ENCODE assay signal across 26 cellular contexts in genomic region chr11:112856133-112856532, GRCh38.
DNase-seq lines count a peak whose midpoint lies in the region; ATAC-seq and TF ChIP-seq lines count a peak whose summit lies in the region.
"Had no signal": no experiment of that assay in that cellular context is flagged by ENCODE, and none has a peak within 500 bp of the region (broad histone marks: within the 10 kb centered on the region; RNA-seq: fewer than 3 reads in every experiment).

No MANE protein-coding gene starts in this region.

- intact Hi-C loops in activated naive CD4-positive, alpha-beta T cell treated with anti-CD3 and anti-CD28 coated beads for 36 hours (cut with micrococcal nuclease), result no loop called here
- intact Hi-C loops in mammary epithelial cell (cut with micrococcal nuclease) (no loop called here), breast epithelium (cut with DNase I; ENCODE audit: low total_unique reads) (no loop called here), esophagus muscularis mucosa (cut with DNase I) (no loop called here)

- H3K27ac Mint-ChIP-seq in activated naive CD4-positive, alpha-beta T cell treated with anti-CD3 and anti-CD28 coated beads, Interleukin-2, amount 10 ng/mL, durations not matched to agents 7 days and 5 days, result peak overlapping the region; percentile 12
- no peak overlapping the region for H3K27ac Mint-ChIP-seq in activated naive CD4-positive, alpha-beta T cell treated with anti-CD3 and anti-CD28 coated beads for 36 hours
- H3K27ac Mint-ChIP-seq: CD4-positive, alpha-beta memory T cell; CD4-positive, CD25-positive, alpha-beta regulatory T cell; CD8-positive, alpha-beta memory T cell had no signal

- no peak overlapping the region for H3K27ac ChIP-seq in mammary epithelial cell (ENCODE audit: insufficient read depth, low read depth, low read length)
- H3K27ac ChIP-seq in breast epithelium, result no peak overlapping the region
- H3K27ac ChIP-seq in esophagus muscularis mucosa (replicated peaks in 1 of 4), result no peak overlapping the region
- H3K27ac ChIP-seq: BLaER1 had no signal

- no TSS peak for BruUV-seq in mammary epithelial cell (replicated peaks; lab: Mats Ljungman, UMichigan)

- DNase-seq in activated naive CD4-positive, alpha-beta T cell treated with anti-CD3 and anti-CD28 coated beads, Interleukin-2, amount 10 ng/mL, durations not matched to agents 7 days and 5 days, result no peak
- no peak for DNase-seq in activated naive CD4-positive, alpha-beta T cell treated with anti-CD3 and anti-CD28 coated beads for 36 hours
- DNase-seq in mammary epithelial cell (no peak), breast epithelium (ENCODE audit: low spot score in 2 of 2) (no peak), ecto neural progenitor cell (ENCODE audit: low spot score) (peak; percentile 15), esophagus muscularis mucosa (ENCODE audit: extremely low spot score) (peak; percentile 55), hippocampal formation (lab: John Stamatoyannopoulos, UW) (no peak)
- DNase-seq: 8988T; ACHN; BE2C; C1 segment of cervical spinal cord; CD4-positive, alpha-beta memory T cell; CD4-positive, CD25-positive, alpha-beta regulatory T cell; CD8-positive, alpha-beta memory T cell; COR-L47; DMS 273 treated with DMSO at 0.1 percent for 48 hours; DMS153; DMS53; DMS79; DND-41; EL; GDM1 had no signal

- TF ChIP-seq EP300 in esophagus muscularis mucosa (IDR thresholded peaks at IDR 0.05), result no peak

- no peaks in the 10 kb centered on the region for H4K20me1 ChIP-seq in mammary epithelial cell (ENCODE audit: insufficient read depth, low read length)
- H4K20me1 ChIP-seq: BLaER1 had no signal

- no peak overlapping the region for H3K4me3 Mint-ChIP-seq in activated naive CD4-positive, alpha-beta T cell treated with anti-CD3 and anti-CD28 coated beads, Interleukin-2, amount 10 ng/mL, durations not matched to agents 7 days and 5 days
- no peak overlapping the region for H3K4me3 Mint-ChIP-seq in activated naive CD4-positive, alpha-beta T cell treated with anti-CD3 and anti-CD28 coated beads for 36 hours
- H3K4me3 Mint-ChIP-seq: CD14-positive monocyte; CD4-positive, alpha-beta memory T cell; CD4-positive, CD25-positive, alpha-beta regulatory T cell; CD8-positive, alpha-beta memory T cell had no signal

- TF ChIP-seq CTCF in mammary epithelial cell (conservative IDR thresholded peaks at IDR 0.05 in 1 of 2, IDR thresholded peaks at IDR 0.05 in 1 of 2; ENCODE audit: extremely low read depth in 1 of 2, insufficient read depth in 1 of 2, low read depth in 1 of 2, low read length in 2 of 2) (no peak), breast epithelium (IDR thresholded peaks at IDR 0.05) (no peak), esophagus muscularis mucosa (IDR thresholded peaks at IDR 0.05) (no peak)

- WGBS in mammary epithelial cell (ENCODE audit: low coverage, missing lambda C conversion rate), result 69% methylated on average over 2 of the region's 4 CpGs
- 77% methylated on average over 4 of the region's 4 CpGs for WGBS in esophagus muscularis mucosa

- peaks cover 7% of the 10 kb centered on the region for H3K27me3 Mint-ChIP-seq in activated naive CD4-positive, alpha-beta T cell treated with anti-CD3 and anti-CD28 coated beads, Interleukin-2, amount 10 ng/mL, durations not matched to agents 7 days and 5 days
- H3K27me3 Mint-ChIP-seq in activated naive CD4-positive, alpha-beta T cell treated with anti-CD3 and anti-CD28 coated beads for 36 hours (ENCODE audit: low read depth), result peaks cover 15% of the 10 kb centered on the region

- CTCF ChIA-PET in activated naive CD4-positive, alpha-beta T cell treated with anti-CD3 and anti-CD28 coated beads, Interleukin-2, amount 10 ng/mL, durations not matched to agents 7 days and 5 days (lab: Charles Lee), result no interaction called here
- CTCF ChIA-PET in activated naive CD4-positive, alpha-beta T cell treated with anti-CD3 and anti-CD28 coated beads for 36 hours (lab: Charles Lee), result no interaction called here
- CTCF ChIA-PET in mammary epithelial cell (lab: Charles Lee; ENCODE audit: low non-redundant PET), result no interaction called here

- H3K9me3 ChIP-seq in mammary epithelial cell (replicated peaks; ENCODE audit: insufficient read depth, low read length) (peaks cover 3% of the 10 kb centered on the region), breast epithelium (peaks cover 0 to 3% of the 10 kb centered on the region in 2 donors), esophagus muscularis mucosa (peaks cover 0 to 9% (median 7%) of the 10 kb centered on the region in 4 donors)
- H3K9me3 ChIP-seq: BE2C had no signal

- no peak overlapping the region for H3K4me3 ChIP-seq in mammary epithelial cell (replicated peaks in 1 of 3; ENCODE audit: insufficient read depth in 1 of 3, low read depth in 2 of 3, low read length in 3 of 3)
- no peak overlapping the region for H3K4me3 ChIP-seq in breast epithelium
- no peak overlapping the region for H3K4me3 ChIP-seq in esophagus muscularis mucosa
- H3K4me3 ChIP-seq: BLaER1, GM12878 had no signal

- peaks cover 25% of the 10 kb centered on the region for H3K4me1 ChIP-seq in mammary epithelial cell (ENCODE audit: insufficient read depth, low read length)
- no peaks in the 10 kb centered on the region for H3K4me1 ChIP-seq in breast epithelium
- peaks cover 0 to 5% (median 0%) of the 10 kb centered on the region in 4 donors for H3K4me1 ChIP-seq in esophagus muscularis mucosa
- H3K4me1 ChIP-seq: BLaER1 had no signal

- TF ChIP-seq POLR2A in breast epithelium (IDR thresholded peaks at IDR 0.05), result no peak
- no peak for TF ChIP-seq POLR2A in esophagus muscularis mucosa (IDR thresholded peaks at IDR 0.05; ENCODE audit: low read depth)

- in situ Hi-C loops in mammary epithelial cell (cut with MboI; ENCODE audit: low sequenced_read_pairs in 2 of 2), result no loop called here

- ATAC-seq in GM19455 (IDR thresholded peaks at IDR 0.05; ENCODE audit: unreplicated experiment), result no peak
- ATAC-seq: GM12878 had no signal

- H3K9ac ChIP-seq in mammary epithelial cell (ENCODE audit: insufficient read depth, low read length), result no peak overlapping the region
- H3K9ac ChIP-seq: BLaER1 had no signal

- H3K36me3 Mint-ChIP-seq in activated naive CD4-positive, alpha-beta T cell treated with anti-CD3 and anti-CD28 coated beads, Interleukin-2, amount 10 ng/mL, durations not matched to agents 7 days and 5 days, result no peaks in the 10 kb centered on the region
- H3K36me3 Mint-ChIP-seq in activated naive CD4-positive, alpha-beta T cell treated with anti-CD3 and anti-CD28 coated beads for 36 hours (ENCODE audit: low read depth), result no peaks in the 10 kb centered on the region
- H3K36me3 Mint-ChIP-seq: CD14-positive monocyte; CD4-positive, CD25-positive, alpha-beta regulatory T cell had no signal

- H3K27me3 ChIP-seq in mammary epithelial cell (ENCODE audit: insufficient read depth, low read length) (no peaks in the 10 kb centered on the region), breast epithelium (no peaks in the 10 kb centered on the region), esophagus muscularis mucosa (no peaks in the 10 kb centered on the region)
- H3K27me3 ChIP-seq: BE2C, BLaER1 had no signal

- H3K79me2 ChIP-seq in mammary epithelial cell (ENCODE audit: insufficient read depth, low read length), result no peaks in the 10 kb centered on the region

- no peak overlapping the region for H2AFZ ChIP-seq in mammary epithelial cell (ENCODE audit: low read depth, low read length)

- H3K9me3 Mint-ChIP-seq in activated naive CD4-positive, alpha-beta T cell treated with anti-CD3 and anti-CD28 coated beads, Interleukin-2, amount 10 ng/mL, durations not matched to agents 7 days and 5 days, result peaks cover 7% of the 10 kb centered on the region
- peaks cover 5% of the 10 kb centered on the region for H3K9me3 Mint-ChIP-seq in activated naive CD4-positive, alpha-beta T cell treated with anti-CD3 and anti-CD28 coated beads for 36 hours

- H3K4me1 Mint-ChIP-seq in activated naive CD4-positive, alpha-beta T cell treated with anti-CD3 and anti-CD28 coated beads, Interleukin-2, amount 10 ng/mL, durations not matched to agents 7 days and 5 days, result no peaks in the 10 kb centered on the region
- H3K4me1 Mint-ChIP-seq in activated naive CD4-positive, alpha-beta T cell treated with anti-CD3 and anti-CD28 coated beads for 36 hours (ENCODE audit: low read depth), result no peaks in the 10 kb centered on the region
- H3K4me1 Mint-ChIP-seq: CD14-positive monocyte; CD4-positive, alpha-beta memory T cell; CD4-positive, CD25-positive, alpha-beta regulatory T cell; CD8-positive, alpha-beta memory T cell had no signal

- H3K36me3 ChIP-seq in mammary epithelial cell (ENCODE audit: insufficient read depth, low read length) (no peaks in the 10 kb centered on the region), breast epithelium (no peaks in the 10 kb centered on the region), esophagus muscularis mucosa (no peaks in the 10 kb centered on the region)
- H3K36me3 ChIP-seq: BE2C, BLaER1 had no signal

- dilution Hi-C loops in mammary epithelial cell (cut with HindIII; ENCODE audit: low sequenced_read_pairs), result no loop called here

- H3K4me2 ChIP-seq in mammary epithelial cell (ENCODE audit: insufficient read depth, low read depth, low read length), result peak overlapping the region; percentile 14
- H3K4me2 ChIP-seq: BLaER1 had no signal

Comparison
In these comparisons a context has a peak if more than half of its experiments do, and no peak if none do; other contexts are left out.
1. DNase-seq: peak in ecto neural progenitor cell (single experiment) and esophagus muscularis mucosa (single experiment); none in activated naive CD4-positive, alpha-beta T cell treated with anti-CD3 and anti-CD28 coated beads, Interleukin-2, amount 10 ng/mL, durations not matched to agents 7 days and 5 days (single experiment), activated naive CD4-positive, alpha-beta T cell treated with anti-CD3 and anti-CD28 coated beads for 36 hours (single experiment), mammary epithelial cell (single experiment), breast epithelium (0 of 2) and hippocampal formation (0 of 2).